Comparison of ENCODE assay signal across 6 cellular contexts in the genomic region with DNA sequence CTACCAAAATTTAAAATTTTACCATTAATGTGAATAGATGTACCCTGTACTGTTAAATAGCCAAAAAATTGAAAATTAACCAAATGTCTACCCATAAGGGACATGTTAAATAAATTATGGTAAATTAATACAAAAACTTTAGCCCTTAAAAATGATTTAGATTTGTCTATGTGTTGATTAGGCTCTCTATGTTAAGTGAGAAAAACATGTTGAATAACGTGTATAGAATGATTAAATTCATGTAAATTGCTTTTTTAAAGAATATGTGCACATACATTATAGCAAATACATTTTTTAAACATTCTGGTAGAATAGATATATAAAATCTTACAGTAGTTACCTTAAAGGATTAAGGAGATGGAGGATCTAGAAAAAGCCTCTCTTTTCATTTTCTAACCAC.
"Had no signal": no experiment of that assay in that cellular context is flagged by ENCODE, and none has a peak within 500 bp of the region (broad histone marks: within the 10 kb centered on the region; RNA-seq: fewer than 3 reads in every experiment).

No MANE protein-coding gene starts in this region.

- FAIRE-seq: GM12891, GM12892, GM18507, GM19239 had no signal

- DNase-seq: GDM1, GF-D8 had no signal
